ENCODE assay signal across 8 cellular contexts in genomic region chr2:176002684-176003225, GRCh38. TPM values are rescaled to one million over a fixed set of nuclear protein-coding genes. Genes with fewer than 3 reads are reported as not detected.
DNase-seq lines count a peak whose midpoint lies in the region; ATAC-seq, FAIRE-seq and TF ChIP-seq lines count a peak whose summit lies in the region.

No MANE protein-coding gene starts in this region.

- ATAC-seq in gastrocnemius medialis, result peak; percentile 64 to 71

- H3K4me3 ChIP-seq in adipocyte (ENCODE audit: low read length) (peak overlapping the region; percentile 99), gastrocnemius medialis (peak overlapping the region; percentile 76 to 90 (median 84))

- H3K36me3 ChIP-seq in adipocyte (ENCODE audit: control insufficient read depth, insufficient read depth, low read length, severe bottlenecking) (no peaks in the 10 kb centered on the region), gastrocnemius medialis (no peaks in the 10 kb centered on the region)

- H3K4me1 ChIP-seq in adipocyte (ENCODE audit: control insufficient read depth, insufficient read depth, low read length), result peaks cover 32% of the 10 kb centered on the region
- H3K4me1 ChIP-seq in gastrocnemius medialis, result peaks cover 27 to 48% of the 10 kb centered on the region in 2 donors

- intact Hi-C loops in gastrocnemius medialis (cut with DNase I; ENCODE audit: low total_unique reads), result loop anchor here (1.0 to 5.0 kb wide), 7 partner anchors 72 to 1210 kb away; partner anchors contain the start of gene HNRNPA3

- peak overlapping the region; percentile 97 for H3K9ac ChIP-seq in adipocyte (ENCODE audit: low read length)

- peak overlapping the region; percentile 95 to 98 (median 98) for H3K27ac ChIP-seq in gastrocnemius medialis

- DNase-seq in Ammon's horn (ENCODE audit: low spot score) (peak; percentile 6), GM19239 (ENCODE audit: insufficient read length, low spot score) (no peak), NAMALWA (ENCODE audit: low spot score) (peak; percentile 10), adipocyte (ENCODE audit: low read depth) (peak; percentile 60), hepatic stellate cell (ENCODE audit: low spot score) (peak; percentile 6), gastrocnemius medialis (peak; percentile 52 to 62), globus pallidus (ENCODE audit: low spot score) (no peak)
- no peak for DNase-seq in activated effector memory CD4-positive, alpha-beta T cell treated with anti-CD3 and anti-CD28 coated beads, Interleukin-2, amount 50 U/mL, for 16 hours

- peak; percentile 68 for FAIRE-seq in GM19239 (lab: Jason Lieb, UNC)

- H3K27me3 ChIP-seq in adipocyte (replicated peaks; ENCODE audit: control insufficient read depth, insufficient read depth, low read length), result no peaks in the 10 kb centered on the region
- H3K27me3 ChIP-seq in gastrocnemius medialis, result no peaks in the 10 kb centered on the region

- H3K9me3 ChIP-seq in adipocyte (ENCODE audit: control insufficient read depth, low read length) (no peaks in the 10 kb centered on the region), gastrocnemius medialis (no peaks in the 10 kb centered on the region)

- no peak for TF ChIP-seq CTCF in gastrocnemius medialis (IDR thresholded peaks at IDR 0.05 in 4 of 5, conservative IDR thresholded peaks at IDR 0.05 in 1 of 5)

- TF ChIP-seq POLR2A in gastrocnemius medialis (IDR thresholded peaks at IDR 0.05), result peak in 1 of 2 donors; percentile 13

- in situ Hi-C loops in gastrocnemius medialis (cut with MboI; ENCODE audit: low sequenced_read_pairs in 4 of 4), result no loop called here

RNA-seq across cellular contexts. Expression of gene LNPK, which starts 0.7 kb away (rescaled TPM):
- total RNA-seq in gastrocnemius medialis, result 10 to 100 TPM; 23.0 to 84.4 (median 50.1) TPM

Comparison
In these comparisons a context has a peak if more than half of its experiments do, and no peak if none do; other contexts are left out.
1. DNase-seq: peak in Ammon's horn (single experiment), NAMALWA (single experiment), adipocyte (single experiment), hepatic stellate cell (single experiment) and gastrocnemius medialis (2 of 2); none in GM19239 (single experiment), globus pallidus (single experiment) and activated effector memory CD4-positive, alpha-beta T cell treated with anti-CD3 and anti-CD28 coated beads, Interleukin-2, amount 50 U/mL, for 16 hours (single experiment).